In genomic region chr11:68862426-68862825, GRCh38 we compare ENCODE assay signal across 2 cellular contexts.
A peak's percentile ranks its signal among the peaks of the same experiment; 100 is the strongest.
TF ChIP-seq lines count a peak whose summit lies in the region.

No MANE protein-coding gene starts in this region.

TF ChIP-seq in K562, 482 proteins besides CTCF, POLR2A, EP300 and RAD21:
- TF ChIP-seq ZNF696 (CRISPR knock-in tag; conservative IDR thresholded peaks at IDR 0.05) (no peak), CBX2 (IDR thresholded peaks at IDR 0.05; ENCODE audit: insufficient read depth, low read length, poor library complexity, severe bottlenecking) (no peak), ZNF408 (CRISPR knock-in tag; IDR thresholded peaks at IDR 0.05; ENCODE audit: low read depth) (no peak), CREB1 (IDR thresholded peaks at IDR 0.05) (no peak), CREB1 (CRISPR knock-in tag; IDR thresholded peaks at IDR 0.05) (no peak), SP2 (IDR thresholded peaks at IDR 0.05; ENCODE audit: extremely low read depth, low read depth, low read length, poor library complexity, severe bottlenecking) (no peak), ZBTB17 (CRISPR knock-in tag; IDR thresholded peaks at IDR 0.05) (no peak), RBBP5 (IDR thresholded peaks at IDR 0.05; ENCODE audit: borderline replicate concordance, insufficient read depth, low read length, poor library complexity, severe bottlenecking) (no peak)

TF ChIP-seq in HepG2, 621 proteins besides CTCF, POLR2A, EP300 and RAD21:
- TF ChIP-seq TBX2 (CRISPR knock-in tag; IDR thresholded peaks at IDR 0.05; ENCODE audit: borderline replicate concordance) (0 out of 2 replicates have a peak, but pooled peaks have one; percentile 30), ERF (CRISPR knock-in tag; IDR thresholded peaks at IDR 0.05) (no peak), HDAC6 (IDR thresholded peaks at IDR 0.05; ENCODE audit: low read depth, low read length) (no peak), MAFF (IDR thresholded peaks at IDR 0.05; ENCODE audit: low read depth, low read length) (no peak), ZNF7 (CRISPR knock-in tag; IDR thresholded peaks at IDR 0.05) (no peak), ZNF326 (CRISPR knock-in tag; IDR thresholded peaks at IDR 0.05; ENCODE audit: borderline replicate concordance) (no peak), CREB1 (IDR thresholded peaks at IDR 0.05) (no peak), CREB1 (CRISPR knock-in tag; IDR thresholded peaks at IDR 0.05) (no peak), SOX6 (IDR thresholded peaks at IDR 0.05) (no peak), SOX6 (CRISPR knock-in tag; IDR thresholded peaks at IDR 0.05) (0 out of 2 replicates have a peak, but pooled peaks have one; percentile 30), RXRB (CRISPR knock-in tag; IDR thresholded peaks at IDR 0.05; ENCODE audit: borderline replicate concordance) (0 out of 2 replicates have a peak, but pooled peaks have one; percentile 13), EED (CRISPR knock-in tag; IDR thresholded peaks at IDR 0.05) (0 out of 2 replicates have a peak, but pooled peaks have one; percentile 34), SRSF9 (IDR thresholded peaks at IDR 0.05; ENCODE audit: borderline replicate concordance, insufficient read depth, low read depth, low read length, poor library complexity, severe bottlenecking) (no peak), ZNF20 (CRISPR knock-in tag; IDR thresholded peaks at IDR 0.05) (no peak), ZNF335 (CRISPR knock-in tag; IDR thresholded peaks at IDR 0.05) (no peak), ZNF629 (CRISPR knock-in tag; conservative IDR thresholded peaks at IDR 0.05) (no peak), SNAPC4 (CRISPR knock-in tag; IDR thresholded peaks at IDR 0.05) (no peak)
